In genomic region chr5:123423278-123424149, GRCh38 we compare ENCODE assay signal across 8 cellular contexts. TPM values are rescaled to one million over a fixed set of nuclear protein-coding genes. Genes with fewer than 3 reads are reported as not detected.
DNase-seq lines count a peak whose midpoint lies in the region; ATAC-seq and TF ChIP-seq lines count a peak whose summit lies in the region.

TSS of gene CEP120 (minus strand) at chr5:123423403. CDS start at chr5:123422998, 405 bp downstream.

- peaks cover 0 to 3% (median 0%) of the 10 kb centered on the region in 7 donors for H3K9me3 Mint-ChIP-seq in CD14-positive monocyte

- H3K27ac Mint-ChIP-seq in CD14-positive monocyte, result peak within 1 kb of the TSS in 4 of 7 donors; percentile 90 to 96 (median 93)

- H3K27me3 Mint-ChIP-seq in CD14-positive monocyte (ENCODE audit: low read depth in 3 of 3), result no peaks in the 10 kb centered on the region

- ATAC-seq in GM19328 (IDR thresholded peaks at IDR 0.05; ENCODE audit: unreplicated experiment) (peak; percentile 99), HG03520 (IDR thresholded peaks at IDR 0.05; ENCODE audit: unreplicated experiment) (peak; percentile 98), left lobe of liver (peak; percentile 97)

- peak within 1 kb of the TSS in 1 of 2 donors; percentile 87 for H3K4me3 Mint-ChIP-seq in CD14-positive monocyte

- peaks cover 29% of the 10 kb centered on the region for H3K4me1 Mint-ChIP-seq in CD14-positive monocyte

- H3K36me3 Mint-ChIP-seq in CD14-positive monocyte, result peaks cover 4 to 7% of the 10 kb centered on the region in 2 donors

- intact Hi-C loops in CD14-positive monocyte (cut with micrococcal nuclease), result loop anchor here in 1 of 2 donors (5.0 kb wide), 1 partner anchor 89 kb away; the partner anchor contains the start of gene CSNK1G3

- TF ChIP-seq CTCF in CD14-positive monocyte (IDR thresholded peaks at IDR 0.05), result peak; percentile 77

- DNase-seq in CD14-positive monocyte (ENCODE audit: low spot score), result peak; percentile 99
- peak; percentile 100 for DNase-seq in NCI-H748 (lab: John Stamatoyannopoulos, UW; ENCODE audit: unreplicated experiment)
- DNase-seq in activated CD4-positive, alpha-beta T cell treated with anti-CD3 and anti-CD28 coated beads, Interleukin-2, amount 50 U/mL, for 1 hour, result peak; percentile 96
- peak; percentile 99 for DNase-seq in dedifferentiated amniotic fluid mesenchymal stem cell (ENCODE audit: extremely low spot score)
- DNase-seq in left lobe of liver (ENCODE audit: low spot score), result peak; percentile 99
- peak; percentile 95 for DNase-seq in stimulated activated CD4-positive, alpha-beta T cell treated with anti-CD3 and anti-CD28 coated beads, Interleukin-2, amount 100 ng/mL, for 4 hours (ENCODE audit: low read depth)

RNA-seq across cellular contexts. Expression of gene CEP120, which starts in this region (rescaled TPM):
- 1 to 10 TPM; 6.6 to 7.2 TPM for polyA plus RNA-seq in CD14-positive monocyte
- total RNA-seq in left lobe of liver, result 11.6 TPM

Comparison
In these comparisons a context has a peak if more than half of its experiments do, and no peak if none do; other contexts are left out.
1. Peak in every context shown above with its lines: DNase-seq and ATAC-seq.